In the genomic region with DNA sequence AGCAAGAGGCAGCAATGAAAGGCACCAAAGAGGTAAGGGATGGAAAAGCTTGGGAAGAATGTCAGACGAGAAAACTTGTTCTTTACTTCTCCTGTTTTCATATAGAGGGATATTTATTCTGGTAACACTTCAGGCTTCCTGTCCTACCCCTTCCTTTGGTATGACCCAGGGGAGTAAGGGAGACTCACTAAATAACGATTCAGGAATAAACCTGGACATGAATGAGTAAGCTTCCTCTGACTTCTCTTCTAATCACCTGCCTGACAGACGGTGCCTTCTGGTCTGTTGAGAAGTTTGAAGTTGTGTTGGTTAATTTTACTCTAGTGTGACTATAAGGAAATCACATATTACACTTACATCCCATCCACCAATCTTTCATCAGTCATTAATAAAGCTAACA, we compare ENCODE assay signal across 28 cellular contexts.
"Had no signal": no experiment of that assay in that cellular context is flagged by ENCODE, and none has a peak within 500 bp of the region (broad histone marks: within the 10 kb centered on the region; RNA-seq: fewer than 3 reads in every experiment).

No MANE protein-coding gene starts in this region.

- H3K9me3 Mint-ChIP-seq: nephron progenitor cell had no signal

- H3K36me3 Mint-ChIP-seq: naive thymus-derived CD8-positive, alpha-beta T cell had no signal

- H3K4me1 Mint-ChIP-seq: immature natural killer cell; naive thymus-derived CD8-positive, alpha-beta T cell; nephron progenitor cell; stimulated activated naive CD8-positive, alpha-beta T cell treated with anti-CD3 and anti-CD28 coated beads, Interleukin-15, amount 100 ng/mL, for 72 hours had no signal

- H3K4me3 Mint-ChIP-seq: immature natural killer cell; naive thymus-derived CD8-positive, alpha-beta T cell; nephron progenitor cell; stimulated activated naive CD8-positive, alpha-beta T cell treated with anti-CD3 and anti-CD28 coated beads, Interleukin-15, amount 100 ng/mL, for 72 hours had no signal

- H3K4me1 ChIP-seq: esophagus squamous epithelium, lower lobe of right lung, prostate gland, right atrium auricular region, suprapubic skin, transverse colon, upper lobe of right lung, uterus had no signal

- H3K27ac ChIP-seq: coronary artery, esophagus squamous epithelium, lower lobe of right lung, prostate gland, right atrium auricular region, suprapubic skin, transverse colon, upper lobe of right lung, uterus had no signal

- H3K4me3 ChIP-seq: coronary artery, esophagus squamous epithelium, lower lobe of right lung, prostate gland, right atrium auricular region, smooth muscle cell, suprapubic skin, transverse colon, upper lobe of right lung, uterus had no signal

- H3K27ac Mint-ChIP-seq: immature natural killer cell; naive thymus-derived CD8-positive, alpha-beta T cell; nephron progenitor cell; stimulated activated naive CD8-positive, alpha-beta T cell treated with anti-CD3 and anti-CD28 coated beads, Interleukin-15, amount 100 ng/mL, for 72 hours had no signal

- H3K27me3 ChIP-seq: esophagus squamous epithelium, right atrium auricular region, suprapubic skin, transverse colon, upper lobe of right lung, uterus had no signal

- ATAC-seq: left ventricle myocardium superior; lower lobe of right lung; naive thymus-derived CD8-positive, alpha-beta T cell; sciatic nerve; stimulated activated naive CD8-positive, alpha-beta T cell treated with anti-CD3 and anti-CD28 coated beads, Interleukin-15, amount 100 ng/mL, for 72 hours; upper lobe of right lung had no signal

- H3K27me3 Mint-ChIP-seq: naive thymus-derived CD8-positive, alpha-beta T cell; stimulated activated naive CD8-positive, alpha-beta T cell treated with anti-CD3 and anti-CD28 coated beads, Interleukin-15, amount 100 ng/mL, for 72 hours had no signal

- DNase-seq: dermis blood vessel endothelial cell; effector memory CD4-positive, alpha-beta T cell; erythroblast; esophagus squamous epithelium; hypothalamus; immature natural killer cell; islet precursor cell; kidney glomerular epithelial cell; left ventricle myocardium superior; lower lobe of right lung; naive thymus-derived CD8-positive, alpha-beta T cell; nephron progenitor cell; occipital lobe; stimulated activated CD4-positive, alpha-beta T cell treated with anti-CD3 and anti-CD28 coated beads, Interleukin-12 subunit alpha, Interleukin-12 subunit beta, amount 100 ng/mL, for 4 hours; stimulated activated CD4-positive, alpha-beta T cell treated with anti-CD3 and anti-CD28 coated beads, Interleukin-1b, Interleukin-23, amount 100 ng/mL, for 48 hours; stimulated activated CD4-positive, alpha-beta T cell treated with anti-CD3 and anti-CD28 coated beads, Interleukin-4, amount 100 ng/mL, for 1 hour; stimulated activated CD8-positive, alpha-beta memory T cell treated with anti-CD3 and anti-CD28 coated beads, Interleukin-4, amount 100 ng/mL, for 48 hours; stimulated activated naive CD4-positive, alpha-beta T cell; stimulated activated naive CD8-positive, alpha-beta T cell treated with anti-CD3 and anti-CD28 coated beads, Interleukin-15, amount 100 ng/mL, for 72 hours; transverse colon; upper lobe of right lung; uterus had no signal

- H3K9me3 ChIP-seq: esophagus squamous epithelium, lower lobe of right lung, prostate gland, right atrium auricular region, suprapubic skin, transverse colon, upper lobe of right lung, uterus had no signal

- H3K4me2 ChIP-seq: smooth muscle cell had no signal
